ENCODE assay signal across 19 cellular contexts in the genomic region with DNA sequence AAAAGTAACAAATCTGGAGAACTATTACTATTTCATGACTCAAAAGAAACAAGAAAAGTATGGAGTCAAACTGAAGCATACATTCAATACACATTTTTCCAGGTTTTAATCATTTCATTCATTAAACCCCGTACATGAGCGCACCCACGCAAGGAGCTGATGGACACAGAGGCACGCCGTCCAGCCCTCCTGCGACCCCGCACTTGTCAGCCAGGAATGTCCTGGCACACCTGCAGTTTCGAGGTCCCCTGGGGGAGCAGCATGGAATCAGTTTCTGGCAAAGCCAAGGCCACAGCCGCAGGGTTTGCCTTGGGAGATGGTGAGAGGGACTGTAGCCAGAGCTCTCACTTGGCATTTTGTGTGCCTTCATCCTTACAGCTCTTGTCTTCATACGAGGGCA. TPM values are rescaled to one million over a fixed set of nuclear protein-coding genes. Genes with fewer than 3 reads are reported as not detected.
DNase-seq lines count a peak whose midpoint lies in the region; ATAC-seq and TF ChIP-seq lines count a peak whose summit lies in the region.
"Had no signal": no experiment of that assay in that cellular context is flagged by ENCODE, and none has a peak within 500 bp of the region (broad histone marks: within the 10 kb centered on the region; RNA-seq: fewer than 3 reads in every experiment).

No MANE protein-coding gene starts in this region.

- TF ChIP-seq POLR2A in adrenal gland (IDR thresholded peaks at IDR 0.05), result no peak
- no peak for TF ChIP-seq POLR2A in gastrocnemius medialis (IDR thresholded peaks at IDR 0.05)

- peak; percentile 24 for ATAC-seq in left ventricle myocardium superior
- ATAC-seq in left cardiac atrium, result no peak
- ATAC-seq in gastrocnemius medialis, result no peak
- ATAC-seq in HG02973 (IDR thresholded peaks at IDR 0.05; ENCODE audit: unreplicated experiment), result no peak
- ATAC-seq: activated CD8-positive, alpha-beta T cell treated with anti-CD3 and anti-CD28 coated beads, Interleukin-2, amount 10 ng/mL, durations not matched to agents 7 days and 5 days had no signal

- H3K36me3 ChIP-seq in adrenal gland (replicated peaks in 1 of 2) (no peaks in the 10 kb centered on the region), gastrocnemius medialis (no peaks in the 10 kb centered on the region)
- H3K36me3 ChIP-seq: neutrophil had no signal

- intact Hi-C loops in left ventricle myocardium superior (cut with micrococcal nuclease) (no loop called here), left cardiac atrium (cut with DNase I) (no loop called here), adrenal gland (cut with DNase I) (no loop called here), gastrocnemius medialis (cut with DNase I; ENCODE audit: low total_unique reads) (no loop called here)

- H3K36me3 Mint-ChIP-seq in nephron (ENCODE audit: low read depth), result no peaks in the 10 kb centered on the region

- DNase-seq in left ventricle myocardium superior (peak; percentile 47), left cardiac atrium (no peak), adrenal gland (no peak), gastrocnemius medialis (no peak), OCI-M2 (lab: John Stamatoyannopoulos, UW; ENCODE audit: unreplicated experiment) (no peak)
- DNase-seq: activated CD8-positive, alpha-beta T cell treated with anti-CD3 and anti-CD28 coated beads, Interleukin-2, amount 10 ng/mL, durations not matched to agents 7 days and 5 days; activated naive CD4-positive, alpha-beta T cell; amniotic stem cell; CD4-positive, alpha-beta memory T cell; dermis blood vessel endothelial cell; head of caudate nucleus; NCI-H1694 treated with DMSO at 0.1 percent for 48 hours; NCI-H69; Right ventricle myocardium superior; substantia nigra; SW 1271 had no signal

- WGBS in adrenal gland, 4 donors, result 60 to 80% (median 69%) methylated on average over 8 to 10 of the region's 10 CpGs

- H3K27me3 Mint-ChIP-seq in nephron (ENCODE audit: low read depth), result no peaks in the 10 kb centered on the region

- in situ Hi-C loops in gastrocnemius medialis (cut with MboI; ENCODE audit: low sequenced_read_pairs in 4 of 4), result no loop called here

- no peaks in the 10 kb centered on the region for H3K9me3 ChIP-seq in adrenal gland (replicated peaks in 1 of 3)
- no peaks in the 10 kb centered on the region for H3K9me3 ChIP-seq in gastrocnemius medialis
- H3K9me3 ChIP-seq: neutrophil had no signal

- H3K4me1 Mint-ChIP-seq in nephron, result peaks cover 50% of the 10 kb centered on the region

- no peak overlapping the region for H3K4me3 ChIP-seq in adrenal gland
- H3K4me3 ChIP-seq in gastrocnemius medialis, result no peak overlapping the region

- H3K9me3 Mint-ChIP-seq in nephron, result no peaks in the 10 kb centered on the region
- H3K9me3 Mint-ChIP-seq: CD4-positive, alpha-beta memory T cell had no signal

- H3K27ac ChIP-seq in adrenal gland, result peak overlapping the region in 3 of 5 donors; percentile 14 to 75 (median 21)
- peak overlapping the region in 1 of 4 donors; percentile 50 for H3K27ac ChIP-seq in gastrocnemius medialis
- H3K27ac ChIP-seq: neutrophil had no signal

- TF ChIP-seq CTCF in adrenal gland (IDR thresholded peaks at IDR 0.05) (no peak), nephron (IDR thresholded peaks at IDR 0.05; ENCODE audit: unreplicated experiment in 3 of 3) (no peak), gastrocnemius medialis (IDR thresholded peaks at IDR 0.05 in 4 of 5, conservative IDR thresholded peaks at IDR 0.05 in 1 of 5) (no peak)

- H3K27ac Mint-ChIP-seq in nephron, result peak overlapping the region; percentile 11 to 34 (median 23)
- H3K27ac Mint-ChIP-seq: activated CD8-positive, alpha-beta T cell treated with anti-CD3 and anti-CD28 coated beads, Interleukin-2, amount 10 ng/mL, durations not matched to agents 7 days and 5 days had no signal

- no peak overlapping the region for H3K4me3 Mint-ChIP-seq in nephron
- H3K4me3 Mint-ChIP-seq: activated CD8-positive, alpha-beta T cell treated with anti-CD3 and anti-CD28 coated beads, Interleukin-2, amount 10 ng/mL, durations not matched to agents 7 days and 5 days; CD4-positive, alpha-beta memory T cell had no signal

- H3K27me3 ChIP-seq in adrenal gland, result no peaks in the 10 kb centered on the region
- no peaks in the 10 kb centered on the region for H3K27me3 ChIP-seq in gastrocnemius medialis
- H3K27me3 ChIP-seq: neutrophil had no signal

- H3K4me1 ChIP-seq in adrenal gland (replicated peaks in 1 of 2) (peaks cover 14 to 25% of the 10 kb centered on the region in 2 donors), gastrocnemius medialis (peaks cover 42 to 53% of the 10 kb centered on the region in 2 donors)

RNA-seq across cellular contexts. Expression of gene SLC2A9, which starts 12.8 kb away (rescaled TPM):
- 7.1 TPM for total RNA-seq in left ventricle myocardium superior
- total RNA-seq in left cardiac atrium, result 10 to 100 TPM; 10.3 to 12.4 TPM
- 10 to 100 TPM in 5 of 8 donors, 1 to 10 TPM in 3; 6.7 to 16.6 (median 12.8) TPM for total RNA-seq in adrenal gland
- 1 to 10 TPM; 1.8 to 7.8 (median 2.1) TPM for polyA plus RNA-seq in adrenal gland
- under 1 TPM; 0.19 to 0.89 (median 0.62) TPM for total RNA-seq in gastrocnemius medialis
